Comparison of ENCODE assay signal across 8 cellular contexts in genomic region chr15:83106994-83107840, GRCh38. TPM values are rescaled to one million over a fixed set of nuclear protein-coding genes. Genes with fewer than 3 reads are reported as not detected.
DNase-seq lines count a peak whose midpoint lies in the region; ATAC-seq and TF ChIP-seq lines count a peak whose summit lies in the region.

TSS of gene TM6SF1 (plus strand) at chr15:83107645. CDS start at chr15:83107681, 36 bp downstream.

- H3K4me1 ChIP-seq in stomach, result peaks cover 14 to 35% (median 15%) of the 10 kb centered on the region in 4 donors

- peak; percentile 26 for DNase-seq in stimulated activated CD4-positive, alpha-beta T cell treated with anti-CD3 and anti-CD28 coated beads, Interleukin-15, amount 100 ng/mL, for 24 hours
- no peak for DNase-seq in stimulated activated CD4-positive, alpha-beta T cell treated with anti-CD3 and anti-CD28 coated beads, Interleukin-1b, Interleukin-23, amount 100 ng/mL, for 48 hours
- DNase-seq in NCI-H69 (lab: John Stamatoyannopoulos, UW), result peak; percentile 63
- DNase-seq in cardiac fibroblast (ENCODE audit: low read depth in 2 of 2), result no peak
- DNase-seq in stomach, result no peak

- peaks cover 2% of the 10 kb centered on the region for H3K27me3 ChIP-seq in layer of hippocampus (ENCODE audit: control insufficient read depth, insufficient read depth, low read length)
- H3K27me3 ChIP-seq in stomach, result peaks cover 8 to 70% (median 25%) of the 10 kb centered on the region in 3 donors

- no peaks in the 10 kb centered on the region for H3K9me3 ChIP-seq in stomach

- no peak for TF ChIP-seq EP300 in stomach (IDR thresholded peaks at IDR 0.05)

- H3K27ac ChIP-seq in layer of hippocampus (ENCODE audit: low read depth, low read length) (peak within 1 kb of the TSS; percentile 57), stomach (peak within 1 kb of the TSS; percentile 21 to 78 (median 65))

- ATAC-seq in GM18505 (IDR thresholded peaks at IDR 0.05; ENCODE audit: unreplicated experiment), result no peak
- ATAC-seq in HG03521 (IDR thresholded peaks at IDR 0.05; ENCODE audit: unreplicated experiment), result no peak

- 1 to 5% (median 1%) methylated on average over 14 to 97 of the region's 97 CpGs for WGBS in stomach, 5 donors

- H3K4me3 ChIP-seq in cardiac fibroblast (replicated peaks in 1 of 2; ENCODE audit: low read depth in 2 of 2, low read length in 2 of 2), result peak within 1 kb of the TSS; percentile 38 to 63
- H3K4me3 ChIP-seq in stomach, result peak within 1 kb of the TSS; percentile 50 to 57 (median 52)

- TF ChIP-seq CTCF in cardiac fibroblast (IDR thresholded peaks at IDR 0.05; ENCODE audit: low read depth, low read length) (no peak), stomach (IDR thresholded peaks at IDR 0.05) (no peak)

- intact Hi-C loops in stomach (cut with DNase I; ENCODE audit: low total_unique reads), result no loop called here

- H3K36me3 ChIP-seq in stomach, result no peaks in the 10 kb centered on the region

- TF ChIP-seq POLR2A in stomach (IDR thresholded peaks at IDR 0.05) (no peak), GM18505 (IDR thresholded peaks at IDR 0.05; ENCODE audit: borderline replicate concordance, extremely low read depth, insufficient read depth, insufficient read length) (no peak)

RNA-seq across cellular contexts. Expression of gene TM6SF1, which starts in this region (rescaled TPM):
- 1 to 10 TPM in 2 of 5 donors, not detected in 3; 2.4 to 7.7 TPM for total RNA-seq in stomach
- polyA plus RNA-seq in stomach, result 1 to 10 TPM in 2 of 3 donors, under 1 TPM in 1; 0.75 to 2.1 (median 1.1) TPM

Comparison
In these comparisons a context has a peak if more than half of its experiments do, and no peak if none do; other contexts are left out.
1. DNase-seq: peak in stimulated activated CD4-positive, alpha-beta T cell treated with anti-CD3 and anti-CD28 coated beads, Interleukin-15, amount 100 ng/mL, for 24 hours (single experiment) and NCI-H69 (single experiment); none in stimulated activated CD4-positive, alpha-beta T cell treated with anti-CD3 and anti-CD28 coated beads, Interleukin-1b, Interleukin-23, amount 100 ng/mL, for 48 hours (single experiment), cardiac fibroblast (0 of 2) and stomach (single experiment).